Comparison of ENCODE assay signal across 8 cellular contexts in the genomic region with DNA sequence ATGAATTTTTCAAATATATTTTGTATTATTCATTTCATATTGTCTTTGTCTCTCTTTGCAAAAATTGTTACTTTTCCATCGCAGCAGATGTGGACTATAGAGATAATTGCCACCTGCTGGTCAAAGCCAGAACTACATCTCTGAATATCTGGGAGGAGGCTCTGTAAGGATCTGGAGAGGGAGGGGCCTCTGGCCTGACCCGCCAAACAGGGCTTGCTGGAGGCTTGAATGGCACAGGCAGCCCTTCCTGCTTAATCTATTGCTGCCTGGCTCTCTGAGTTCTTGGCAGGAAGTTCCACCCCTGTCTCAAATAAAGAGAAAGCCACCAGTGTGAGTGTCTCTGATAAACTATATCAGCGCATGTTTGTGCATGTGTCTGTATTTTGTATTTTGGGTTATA.
A peak's percentile ranks its signal among the peaks of the same experiment; 100 is the strongest.
DNase-seq lines count a peak whose midpoint lies in the region; ATAC-seq lines count a peak whose summit lies in the region.

No MANE protein-coding gene starts in this region.

- peak; percentile 99 for ATAC-seq in GM21723 (IDR thresholded peaks at IDR 0.05; ENCODE audit: unreplicated experiment)

- H3K4me3 ChIP-seq in Jurkat, Clone E6-1 (ENCODE audit: low read length): peak overlapping the region; percentile 5; the same call in 1 of the 2 replicates

- DNase-seq in DMS53 treated with DMSO at 0.1 percent for 48 hours (lab: John Stamatoyannopoulos, UW; ENCODE audit: unreplicated experiment) (peak; percentile 88), OCI-M1 (lab: John Stamatoyannopoulos, UW) (peak; percentile 95), activated T-cell treated with anti-CD3 and anti-CD28 coated beads for 24 hours (ENCODE audit: low read depth) (peak; percentile 67), epithelial cell of prostate (ENCODE audit: low read depth, low spot score) (peak; percentile 8), myocyte (ENCODE audit: low read depth) (peak; percentile 91)
- peak; percentile 80 for DNase-seq in Jurkat, Clone E6-1 (ENCODE audit: low read depth, low spot score)
- peak; percentile 51 to 53 for DNase-seq in stimulated activated CD8-positive, alpha-beta memory T cell treated with anti-CD3 and anti-CD28 coated beads, Interleukin-7, amount 100 ng/mL, for 4 hours (ENCODE audit: low read depth in 2 of 2)

- no peak overlapping the region for H3K27ac ChIP-seq in epithelial cell of prostate

Comparison
In these comparisons a context has a peak if more than half of its experiments do, and no peak if none do; other contexts are left out.
1. DNase-seq: peak in every context shown above with its lines; median percentile 95 in OCI-M1; 91 in myocyte; 88 in DMS53 treated with DMSO at 0.1 percent for 48 hours; 80 in Jurkat, Clone E6-1; 67 in activated T-cell treated with anti-CD3 and anti-CD28 coated beads for 24 hours; 52 in stimulated activated CD8-positive, alpha-beta memory T cell treated with anti-CD3 and anti-CD28 coated beads, Interleukin-7, amount 100 ng/mL, for 4 hours; 8 in epithelial cell of prostate.